12 cellular contexts compared by ENCODE assay signal in the genomic region with DNA sequence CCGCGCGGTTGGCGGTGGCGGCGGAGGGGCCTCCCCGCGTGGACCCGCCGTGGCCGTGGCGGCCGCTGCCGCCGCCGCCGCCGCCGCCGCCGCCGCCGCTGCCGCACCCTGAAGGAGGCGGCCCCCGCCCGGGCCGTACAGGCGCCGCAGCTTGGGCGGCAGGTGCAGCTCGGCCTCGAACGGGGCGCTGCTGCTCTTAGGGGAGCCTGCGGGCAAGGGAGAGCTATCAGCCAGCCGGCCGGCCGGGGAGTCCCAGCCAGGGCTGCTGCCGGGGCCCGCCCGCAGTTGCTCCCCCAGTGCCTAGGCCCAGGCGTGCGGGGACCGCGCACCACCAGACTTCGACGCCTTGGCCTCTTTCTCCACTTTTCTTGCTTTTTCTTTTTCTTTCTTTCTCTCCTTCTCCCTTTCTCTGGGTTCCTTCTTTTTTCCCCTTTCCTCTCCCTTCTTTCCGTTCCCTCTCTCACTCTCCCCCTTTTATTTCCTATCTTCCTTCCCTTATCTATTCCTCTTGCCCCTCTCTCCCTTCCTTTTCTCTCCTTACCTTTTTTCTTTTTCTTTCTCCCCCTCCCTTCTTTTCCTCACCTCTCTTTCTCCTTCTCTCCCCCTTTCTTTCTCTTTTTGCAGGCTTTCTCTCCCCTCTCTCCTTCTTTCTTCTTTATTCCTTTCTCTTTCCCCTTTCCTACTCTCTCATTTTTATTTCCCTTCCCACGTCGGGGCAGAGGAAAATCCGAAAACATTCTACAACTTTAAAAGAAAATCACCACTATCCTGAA. TPM values are rescaled to one million over a fixed set of nuclear protein-coding genes. Genes with fewer than 3 reads are reported as not detected.
DNase-seq lines count a peak whose midpoint lies in the region; ATAC-seq and TF ChIP-seq lines count a peak whose summit lies in the region.
"Had no signal": no experiment of that assay in that cellular context is flagged by ENCODE, and none has a peak within 500 bp of the region (broad histone marks: within the 10 kb centered on the region; RNA-seq: fewer than 3 reads in every experiment).

No MANE protein-coding gene starts in this region.

- H3K27ac Mint-ChIP-seq in T-helper 17 cell (no peak overlapping the region), natural killer cell (no peak overlapping the region)

- ATAC-seq in T-helper 17 cell (peak; percentile 53), natural killer cell (peak; percentile 15 to 48 (median 32)), lower lobe of right lung (no peak), GM21576 (IDR thresholded peaks at IDR 0.05; ENCODE audit: unreplicated experiment) (no peak), HG02870 (IDR thresholded peaks at IDR 0.05; ENCODE audit: unreplicated experiment) (no peak)

- H3K4me3 Mint-ChIP-seq in T-helper 17 cell (peak overlapping the region; percentile 77), natural killer cell (peak overlapping the region; percentile 73)

- H3K36me3 ChIP-seq in H7 (replicated peaks; ENCODE audit: control insufficient read depth, insufficient read depth, low read length) (no peaks in the 10 kb centered on the region), lower lobe of right lung (no peaks in the 10 kb centered on the region)
- H3K36me3 ChIP-seq: left lung, upper lobe of left lung had no signal

- H3K27ac ChIP-seq in lower lobe of right lung, result no peak overlapping the region
- H3K27ac ChIP-seq: left lung, upper lobe of left lung had no signal

- H3K27me3 Mint-ChIP-seq in T-helper 17 cell (peaks cover 50% of the 10 kb centered on the region), natural killer cell (ENCODE audit: low read depth in 2 of 2) (peaks cover 38 to 58% of the 10 kb centered on the region in 2 donors)

- no peaks in the 10 kb centered on the region for H3K9me3 Mint-ChIP-seq in natural killer cell

- DNase-seq in NCI-H1417 (lab: John Stamatoyannopoulos, UW) (peak; percentile 9 to 49 (median 43)), NCI-H1417 treated with DMSO at 0.1 percent for 48 hours (lab: John Stamatoyannopoulos, UW) (no peak), H7 (peak; percentile 83), T-helper 17 cell (no peak), natural killer cell (no peak), lower lobe of right lung (no peak)
- DNase-seq: ACHN; left lung; stimulated activated CD4-positive, alpha-beta T cell treated with anti-CD3 and anti-CD28 coated beads, Interleukin-12 subunit alpha, Interleukin-12 subunit beta, amount 100 ng/mL, for 4 hours had no signal

- intact Hi-C loops in natural killer cell (cut with micrococcal nuclease) (no loop called here), lower lobe of right lung (cut with DNase I) (no loop called here)

- H3K4me3 ChIP-seq in H7 (ENCODE audit: insufficient read depth, low read depth, low read length), result no peak overlapping the region
- no peak overlapping the region for H3K4me3 ChIP-seq in lower lobe of right lung
- H3K4me3 ChIP-seq: left lung had no signal

- TF ChIP-seq CTCF in natural killer cell (IDR thresholded peaks at IDR 0.05) (no peak), lower lobe of right lung (IDR thresholded peaks at IDR 0.05) (no peak)

- H3K4me1 Mint-ChIP-seq in T-helper 17 cell, result peaks cover 9% of the 10 kb centered on the region
- peaks cover 4 to 22% of the 10 kb centered on the region in 2 donors for H3K4me1 Mint-ChIP-seq in natural killer cell

- H3K27me3 ChIP-seq in H7 (ENCODE audit: control insufficient read depth, insufficient read depth, low read length), result peaks cover 98% of the 10 kb centered on the region
- peaks cover 80% of the 10 kb centered on the region for H3K27me3 ChIP-seq in lower lobe of right lung (ENCODE audit: low read depth)

- H3K9me3 ChIP-seq in T-helper 17 cell (ENCODE audit: control insufficient read depth, low read length, poor library complexity, severe bottlenecking), result no peaks in the 10 kb centered on the region
- no peaks in the 10 kb centered on the region for H3K9me3 ChIP-seq in lower lobe of right lung
- H3K9me3 ChIP-seq: left lung, upper lobe of left lung had no signal

- H3K36me3 Mint-ChIP-seq in T-helper 17 cell (ENCODE audit: low read depth) (peaks cover 4% of the 10 kb centered on the region), natural killer cell (no peaks in the 10 kb centered on the region)

- no peaks in the 10 kb centered on the region for H3K4me1 ChIP-seq in lower lobe of right lung

RNA-seq across cellular contexts. Expression of gene ARX, which starts 2.0 kb away (rescaled TPM):
- total RNA-seq in H7 (2014; rRNA removed; shearing (Covaris generic)), result not detected in 2 replicates
- total RNA-seq in T-helper 17 cell (not detected), natural killer cell (not detected), lower lobe of right lung (0.53 TPM)

Comparison
In these comparisons a context has a peak if more than half of its experiments do, and no peak if none do; other contexts are left out.
1. DNase-seq: peak in NCI-H1417 (3 of 3) and H7 (single experiment); none in NCI-H1417 treated with DMSO at 0.1 percent for 48 hours (single experiment), T-helper 17 cell (0 of 3), natural killer cell (single experiment) and lower lobe of right lung (single experiment).
2. ATAC-seq: peak in T-helper 17 cell (single experiment) and natural killer cell (3 of 3); none in lower lobe of right lung (0 of 2), GM21576 (single experiment) and HG02870 (single experiment).